Comparison of ENCODE assay signal across 9 cellular contexts in genomic region chr14:104793703-104793959, GRCh38. TPM values are rescaled to one million over a fixed set of nuclear protein-coding genes. Genes with fewer than 3 reads are reported as not detected.
DNase-seq lines count a peak whose midpoint lies in the region; ATAC-seq and TF ChIP-seq lines count a peak whose summit lies in the region.
"Had no signal": no experiment of that assay in that cellular context is flagged by ENCODE, and none has a peak within 500 bp of the region (broad histone marks: within the 10 kb centered on the region; RNA-seq: fewer than 3 reads in every experiment).

No MANE protein-coding gene starts in this region.

- H3K9me3 ChIP-seq in KOPT-K1 (ENCODE audit: insufficient read depth, low read length, poor library complexity, severe bottlenecking): no peaks in the 10 kb centered on the region
- H3K9me3 ChIP-seq in breast epithelium: no peaks in the 10 kb centered on the region
- H3K9me3 ChIP-seq in naive thymus-derived CD4-positive, alpha-beta T cell (ENCODE audit: control insufficient read depth in 2 of 3, low read length in 3 of 3): no peaks in the 10 kb centered on the region

- POLR2A ChIA-PET in naive thymus-derived CD4-positive, alpha-beta T cell (lab: Charles Lee): interaction anchor here (1.7 kb wide), 1 partner anchor 32 kb away, joined by 4 read pairs; no protein-coding TSS in a partner anchor

- H3K27ac Mint-ChIP-seq in naive thymus-derived CD4-positive, alpha-beta T cell: peak overlapping the region in 7 of 9 donors; percentile 51 to 86 (median 78)

- intact Hi-C loops in breast epithelium (cut with DNase I; ENCODE audit: low total_unique reads) (no loop called here), left colon (cut with DNase I, micrococcal nuclease) (no loop called here)
- intact Hi-C loops in naive thymus-derived CD4-positive, alpha-beta T cell (cut with micrococcal nuclease): loop anchor here in 1 of 2 donors (10.0 kb wide), 1 partner anchor 511 kb away; the partner anchor contains the start of gene BRF1

- H3K4me1 Mint-ChIP-seq in naive thymus-derived CD4-positive, alpha-beta T cell: peaks cover 12 to 51% (median 39%) of the 10 kb centered on the region in 7 donors

- peak overlapping the region; percentile 86 to 92 (median 90) for H3K4me3 Mint-ChIP-seq in naive thymus-derived CD4-positive, alpha-beta T cell

- peaks cover 16 to 30% of the 10 kb centered on the region in 2 donors for H3K4me1 ChIP-seq in breast epithelium
- peaks cover 18 to 30% of the 10 kb centered on the region in 2 donors for H3K4me1 ChIP-seq in naive thymus-derived CD4-positive, alpha-beta T cell (ENCODE audit: control insufficient read depth in 2 of 2, insufficient read depth in 2 of 2, low read length in 2 of 2)

- H3K4me3 ChIP-seq in AG10803 (ENCODE audit: low read length): peak overlapping the region; percentile 76
- peak overlapping the region in 2 of 3 donors; percentile 79 to 89 for H3K4me3 ChIP-seq in breast epithelium
- H3K4me3 ChIP-seq in naive thymus-derived CD4-positive, alpha-beta T cell (ENCODE audit: low read length): peak overlapping the region; percentile 16

- TF ChIP-seq POLR2A in breast epithelium (IDR thresholded peaks at IDR 0.05): no peak

- CTCF ChIA-PET in naive thymus-derived CD4-positive, alpha-beta T cell (lab: Charles Lee): interaction anchor here (0.6 to 1.8 kb wide), 2 partner anchors 25 to 270 kb away, joined by 4 to 5 read pairs; no protein-coding TSS in a partner anchor

- H3K9me3 Mint-ChIP-seq in naive thymus-derived CD4-positive, alpha-beta T cell: no peaks in the 10 kb centered on the region

- no peak for ATAC-seq in naive thymus-derived CD4-positive, alpha-beta T cell
- ATAC-seq in left colon (no peak), HG02588 (IDR thresholded peaks at IDR 0.05; ENCODE audit: unreplicated experiment) (no peak)

- no peak for TF ChIP-seq CTCF in AG10803 (conservative IDR thresholded peaks at IDR 0.05; ENCODE audit: low read length)
- TF ChIP-seq CTCF in breast epithelium (IDR thresholded peaks at IDR 0.05): no peak

- H3K36me3 ChIP-seq in KOPT-K1 (ENCODE audit: insufficient read depth, low read length) (peaks cover 47% of the 10 kb centered on the region), breast epithelium (no peaks in the 10 kb centered on the region)
- H3K36me3 ChIP-seq in naive thymus-derived CD4-positive, alpha-beta T cell (ENCODE audit: control insufficient read depth in 2 of 3, insufficient read depth in 3 of 3, low read length in 3 of 3): peaks cover 0 to 36% (median 4%) of the 10 kb centered on the region in 3 experiments

- H3K27me3 Mint-ChIP-seq in naive thymus-derived CD4-positive, alpha-beta T cell: no peaks in the 10 kb centered on the region

- H3K27me3 ChIP-seq in breast epithelium: no peaks in the 10 kb centered on the region
- no peaks in the 10 kb centered on the region for H3K27me3 ChIP-seq in naive thymus-derived CD4-positive, alpha-beta T cell (ENCODE audit: control insufficient read depth in 2 of 2, insufficient read depth in 2 of 2, low read length in 2 of 2)

- peaks cover 0 to 4% (median 0%) of the 10 kb centered on the region in 5 donors for H3K36me3 Mint-ChIP-seq in naive thymus-derived CD4-positive, alpha-beta T cell

- DNase-seq in AG10803 (ENCODE audit: low read depth) (no peak), breast epithelium (ENCODE audit: low spot score in 2 of 2) (no peak), epidermal melanocyte (ENCODE audit: insufficient read length, low spot score) (no peak), left colon (no peak), DMS53 (lab: John Stamatoyannopoulos, UW) (no peak)
- no peak for DNase-seq in naive thymus-derived CD4-positive, alpha-beta T cell
- DNase-seq: hippocampal formation had no signal

- H3K27ac ChIP-seq in KOPT-K1 (ENCODE audit: low read depth, low read length, poor library complexity, severe bottlenecking) (peak overlapping the region; percentile 65), breast epithelium (peak overlapping the region in 1 of 2 donors; percentile 98)
- no peak overlapping the region for H3K27ac ChIP-seq in naive thymus-derived CD4-positive, alpha-beta T cell (ENCODE audit: low read depth, low read length)

RNA-seq across cellular contexts. Expression of gene AKT1, which starts 1.9 kb away (rescaled TPM):
- total RNA-seq in breast epithelium (100 to 1,000 TPM in 2 of 3 donors, 10 to 100 TPM in 1; 91.9 to 119 (median 116) TPM), left colon (100 to 1,000 TPM; 132 to 135 TPM)
- total RNA-seq in naive thymus-derived CD4-positive, alpha-beta T cell: 100 to 1,000 TPM in 1 of 5 experiments, 10 to 100 TPM in 4; 70.4 to 131 (median 88.9) TPM
- polyA plus RNA-seq in naive thymus-derived CD4-positive, alpha-beta T cell: 10 to 100 TPM in 1 of 2 donors, 1 to 10 TPM in 1; 6.8 to 12.3 TPM

RNA-seq across cellular contexts. Expression of gene ZBTB42, which starts 7.3 kb away (rescaled TPM):
- total RNA-seq in breast epithelium: 10 to 100 TPM in 1 of 3 donors, 1 to 10 TPM in 2; 3.5 to 11.4 (median 9.2) TPM
- total RNA-seq in naive thymus-derived CD4-positive, alpha-beta T cell: 10 to 100 TPM in 1 of 5 experiments, 1 to 10 TPM in 4; 3.5 to 11.3 (median 5.5) TPM
- 1 to 10 TPM; 2.1 TPM for polyA plus RNA-seq in naive thymus-derived CD4-positive, alpha-beta T cell
- 1 to 10 TPM; 7.2 to 9.2 TPM for total RNA-seq in left colon

RNA-seq across cellular contexts. Expression of gene SIVA1, which starts 40.7 kb away (rescaled TPM):
- 100 to 1,000 TPM; 181 to 225 (median 223) TPM for total RNA-seq in breast epithelium
- total RNA-seq in naive thymus-derived CD4-positive, alpha-beta T cell: 10 to 100 TPM; 61.4 to 97.7 (median 77.4) TPM
- polyA plus RNA-seq in naive thymus-derived CD4-positive, alpha-beta T cell: 100 to 1,000 TPM; 269 to 276 TPM
- 10 to 100 TPM; 53.2 to 59.3 TPM for total RNA-seq in left colon

Comparison
In these comparisons a context has a peak if more than half of its experiments do, and no peak if none do; other contexts are left out.
1. H3K4me3 ChIP-seq: peak in every context shown above with its lines; median percentile 84 in breast epithelium; 76 in AG10803; 16 in naive thymus-derived CD4-positive, alpha-beta T cell.